Comparison of ENCODE assay signal across 9 cellular contexts in the genomic region with DNA sequence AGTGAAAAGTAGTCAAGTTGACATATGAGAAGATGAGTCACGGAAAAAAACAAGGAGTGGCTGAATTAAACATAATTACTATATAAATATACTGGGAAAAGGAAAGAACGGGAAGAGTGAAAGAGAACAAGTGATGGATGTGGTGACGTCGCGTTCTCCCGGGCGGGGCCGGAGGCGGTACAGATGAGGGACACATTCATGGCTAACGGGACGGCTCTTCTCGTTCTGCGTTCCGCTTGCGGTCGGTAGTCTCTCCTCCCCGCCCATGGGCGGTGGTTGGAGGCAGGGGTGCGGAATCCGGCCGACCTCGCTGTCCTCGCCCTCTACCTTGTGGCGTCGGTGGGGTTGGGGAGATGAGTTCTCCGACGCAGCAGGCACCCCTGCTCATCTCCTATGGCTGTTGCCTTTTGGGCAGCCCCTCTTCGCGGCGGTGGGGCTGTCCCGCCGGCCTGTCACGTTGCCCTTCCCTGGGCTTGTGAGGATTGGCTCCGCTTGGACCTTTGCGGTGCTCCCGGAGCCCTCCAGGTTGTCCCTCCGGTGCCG. TPM values are rescaled to one million over a fixed set of nuclear protein-coding genes. Genes with fewer than 3 reads are reported as not detected.
DNase-seq lines count a peak whose midpoint lies in the region; ATAC-seq, FAIRE-seq and TF ChIP-seq lines count a peak whose summit lies in the region.
"Had no signal": no experiment of that assay in that cellular context is flagged by ENCODE, and none has a peak within 500 bp of the region (broad histone marks: within the 10 kb centered on the region; RNA-seq: fewer than 3 reads in every experiment).

No MANE protein-coding gene starts in this region.

- CTCF ChIA-PET in activated CD8-positive, alpha-beta T cell treated with anti-CD3 and anti-CD28 coated beads for 36 hours (lab: Charles Lee), result interaction anchor here (2.4 to 2.9 kb wide), 2 partner anchors 163 to 280 kb away, joined by 10 to 24 read pairs; no protein-coding TSS in a partner anchor

- H3K27ac Mint-ChIP-seq in activated CD8-positive, alpha-beta T cell treated with anti-CD3 and anti-CD28 coated beads for 36 hours, result no peak overlapping the region

- intact Hi-C loops in activated CD8-positive, alpha-beta T cell treated with anti-CD3 and anti-CD28 coated beads for 36 hours (cut with micrococcal nuclease), result no loop called here
- intact Hi-C loops in spleen (cut with DNase I; ENCODE audit: low total_unique reads), result loop anchor here (2.0 kb wide), 1 partner anchor 163 kb away; no protein-coding TSS in a partner anchor
- intact Hi-C loops in lower leg skin (cut with DNase I; ENCODE audit: low total_unique reads), result no loop called here

- H3K36me3 Mint-ChIP-seq in activated CD8-positive, alpha-beta T cell treated with anti-CD3 and anti-CD28 coated beads for 36 hours (ENCODE audit: low read depth), result no peaks in the 10 kb centered on the region

- TF ChIP-seq CTCF in activated CD8-positive, alpha-beta T cell treated with anti-CD3 and anti-CD28 coated beads for 36 hours (IDR thresholded peaks at IDR 0.05), result no peak
- TF ChIP-seq CTCF in fibroblast of villous mesenchyme (IDR thresholded peaks at IDR 0.05; ENCODE audit: insufficient read depth, low read depth, low read length) (no peak), spleen (IDR thresholded peaks at IDR 0.05 in 8 of 11, conservative IDR thresholded peaks at IDR 0.05 in 3 of 11) (no peak), lower leg skin (IDR thresholded peaks at IDR 0.05) (no peak), BE2C (IDR thresholded peaks at IDR 0.05; ENCODE audit: low read depth, low read length) (no peak)

- no peaks in the 10 kb centered on the region for H3K9me3 Mint-ChIP-seq in activated CD8-positive, alpha-beta T cell treated with anti-CD3 and anti-CD28 coated beads for 36 hours

- TF ChIP-seq POLR2A in spleen (IDR thresholded peaks at IDR 0.05) (no peak), lower leg skin (IDR thresholded peaks at IDR 0.05) (no peak)

- H3K4me3 Mint-ChIP-seq in activated CD8-positive, alpha-beta T cell treated with anti-CD3 and anti-CD28 coated beads for 36 hours, result peak overlapping the region; percentile 60

- peak overlapping the region; percentile 21; the same call in 1 of the 2 replicates for H3K4me3 ChIP-seq in H7 (ENCODE audit: insufficient read depth, low read depth, low read length)
- H3K4me3 ChIP-seq in fibroblast of villous mesenchyme (ENCODE audit: low read depth, low read length), result no peak overlapping the region
- H3K4me3 ChIP-seq in spleen, result peak overlapping the region in 5 of 8 donors; percentile 5 to 63 (median 9)
- H3K4me3 ChIP-seq in lower leg skin (ENCODE audit: low read depth, poor library complexity, severe bottlenecking), result no peak overlapping the region
- no peak overlapping the region for H3K4me3 ChIP-seq in BE2C (ENCODE audit: low read depth, low read length)

- no peaks in the 10 kb centered on the region for H3K36me3 ChIP-seq in H7 (replicated peaks; ENCODE audit: control insufficient read depth, insufficient read depth, low read length)
- H3K36me3 ChIP-seq in spleen, result no peaks in the 10 kb centered on the region
- no peaks in the 10 kb centered on the region for H3K36me3 ChIP-seq in BE2C

- POLR2A ChIA-PET in activated CD8-positive, alpha-beta T cell treated with anti-CD3 and anti-CD28 coated beads for 36 hours (lab: Charles Lee), result no interaction called here

- DNase-seq in H7 (peak; percentile 65), fibroblast of villous mesenchyme (ENCODE audit: low read depth) (peak; percentile 6), spleen (no peak), lower leg skin (ENCODE audit: low spot score in 2 of 2) (no peak), GM19239 (ENCODE audit: insufficient read length, low spot score) (no peak), BE2C (no peak)
- peak; percentile 42 for DNase-seq in activated CD8-positive, alpha-beta T cell treated with anti-CD3 and anti-CD28 coated beads for 36 hours
- DNase-seq: NCI-H1436 had no signal

- peak; percentile 14 for ATAC-seq in activated CD8-positive, alpha-beta T cell treated with anti-CD3 and anti-CD28 coated beads for 36 hours
- no peak for ATAC-seq in HG02840 (IDR thresholded peaks at IDR 0.05; ENCODE audit: low FRiP score, unreplicated experiment)

- H3K27me3 ChIP-seq in H7 (ENCODE audit: control insufficient read depth, insufficient read depth, low read length), result peaks cover 26% of the 10 kb centered on the region
- H3K27me3 ChIP-seq in spleen (replicated peaks in 1 of 7), result peaks cover 0 to 73% (median 24%) of the 10 kb centered on the region in 7 donors
- H3K27me3 ChIP-seq in BE2C, result peaks cover 41% of the 10 kb centered on the region

- no peak overlapping the region for H3K27ac ChIP-seq in spleen

- H3K9me3 ChIP-seq in spleen (no peaks in the 10 kb centered on the region), BE2C (no peaks in the 10 kb centered on the region)

- peaks cover 0 to 19% (median 11%) of the 10 kb centered on the region in 6 donors for H3K4me1 ChIP-seq in spleen
- no peaks in the 10 kb centered on the region for H3K4me1 ChIP-seq in BE2C

- peaks cover 23% of the 10 kb centered on the region for H3K4me1 Mint-ChIP-seq in activated CD8-positive, alpha-beta T cell treated with anti-CD3 and anti-CD28 coated beads for 36 hours (ENCODE audit: low read depth)

- H3K27me3 Mint-ChIP-seq in activated CD8-positive, alpha-beta T cell treated with anti-CD3 and anti-CD28 coated beads for 36 hours, result peaks cover 49% of the 10 kb centered on the region

- WGBS in spleen, 5 donors, result 7 to 11% (median 9%) methylated on average over 36 to 38 of the region's 38 CpGs
- 6 to 15% methylated on average over 36 to 38 of the region's 38 CpGs for WGBS in lower leg skin, 2 donors

- no peak for FAIRE-seq in GM19239 (lab: Jason Lieb, UNC)

RNA-seq across cellular contexts. Expression of a gene that starts 22.5 kb away (rescaled TPM):
- total RNA-seq in H7 (2014; rRNA removed; shearing (Covaris generic)), result 0.41 and 0.48 TPM in 2 replicates
- 1 to 10 TPM; 3.0 to 3.8 TPM for total RNA-seq in activated CD8-positive, alpha-beta T cell treated with anti-CD3 and anti-CD28 coated beads for 36 hours
- total RNA-seq in fibroblast of villous mesenchyme (not detected in 2 replicates), spleen (1 to 10 TPM in 5 of 7 donors, under 1 TPM in 1, not detected in 1; 0.86 to 9.6 (median 2.0) TPM), lower leg skin (under 1 TPM in 1 of 4 donors, not detected in 3; 0.29 TPM)
- polyA plus RNA-seq in spleen, result under 1 TPM; 0.15 to 0.90 (median 0.46) TPM
- 0.97 TPM for polyA plus RNA-seq in BE2C (2012; ENCODE audit: insufficient read depth, insufficient read length, low read depth)

Comparison
In these comparisons a context has a peak if more than half of its experiments do, and no peak if none do; other contexts are left out.
1. DNase-seq: peak in H7 (single experiment), activated CD8-positive, alpha-beta T cell treated with anti-CD3 and anti-CD28 coated beads for 36 hours (single experiment) and fibroblast of villous mesenchyme (single experiment); none in spleen (single experiment), lower leg skin (0 of 2), GM19239 (single experiment) and BE2C (single experiment).
2. H3K4me3 ChIP-seq: peak in H7 (single experiment) and spleen (5 of 8); none in fibroblast of villous mesenchyme (single experiment), lower leg skin (single experiment) and BE2C (single experiment).